In genomic region chrX:16856076-16856404, GRCh38 we compare ENCODE assay signal across 7 cellular contexts. TPM values are rescaled to one million over a fixed set of nuclear protein-coding genes. Genes with fewer than 3 reads are reported as not detected.
DNase-seq lines count a peak whose midpoint lies in the region; ATAC-seq and TF ChIP-seq lines count a peak whose summit lies in the region.
"Not testable (repeated sequence)": the region's sequence is repeated elsewhere in the genome, so short reads cannot be mapped to it uniquely, and the experiment has no call there.

No MANE protein-coding gene starts in this region.

- intact Hi-C loops in HCT116 (cut with micrococcal nuclease) = not testable (repeated sequence)

- peaks cover 31% of the 10 kb centered on the region for H3K27me3 Mint-ChIP-seq in activated T-cell treated with anti-CD3 and anti-CD28 coated beads, Interleukin-2, amount 50 U/mL, for 24 hours

- not testable (repeated sequence) for H3K4me3 ChIP-seq in HCT116 (replicated peaks in 1 of 2; ENCODE audit: low read depth in 1 of 2, low read length in 2 of 2); brain microvascular endothelial cell (ENCODE audit: low read depth, low read length); mesenchymal stem cell (ENCODE audit: insufficient read depth in 1 of 2, low read depth in 1 of 2, low read length in 2 of 2)

- H2BK15ac ChIP-seq in mesenchymal stem cell (ENCODE audit: low read depth, poor library complexity, severe bottlenecking) = not testable (repeated sequence)

- peak overlapping the region; percentile 93 for H3K27ac Mint-ChIP-seq in activated T-cell treated with anti-CD3 and anti-CD28 coated beads, Interleukin-2, amount 50 U/mL, for 24 hours

- not testable (repeated sequence) for BruUV-seq in HCT116 (replicated peaks; lab: Mats Ljungman, UMichigan)

- not testable (repeated sequence) for TF ChIP-seq POLR2A in HCT116 (IDR thresholded peaks at IDR 0.05; ENCODE audit: borderline replicate concordance, extremely low read depth, insufficient read depth, insufficient read length)

- H3K4me1 Mint-ChIP-seq in activated T-cell treated with anti-CD3 and anti-CD28 coated beads, Interleukin-2, amount 50 U/mL, for 24 hours (ENCODE audit: low read depth) = peaks cover 71% of the 10 kb centered on the region

- TF ChIP-seq CTCF in HCT116 (IDR thresholded peaks at IDR 0.05 in 2 of 3, conservative IDR thresholded peaks at IDR 0.05 in 1 of 3; ENCODE audit: borderline replicate concordance in 1 of 3, insufficient read depth in 1 of 3, low read depth in 2 of 3, low read length in 2 of 3); brain microvascular endothelial cell (IDR thresholded peaks at IDR 0.05; ENCODE audit: low read depth, low read length, missing control alignments): not testable (repeated sequence)

- peaks cover 0 to 13% of the 10 kb centered on the region in 2 experiments; a peak in 1 of 4 replicates for H3K4me1 ChIP-seq in HCT116 (ENCODE audit: control insufficient read depth in 1 of 2, insufficient read depth in 2 of 2, low read length in 2 of 2)
- H3K4me1 ChIP-seq in mesenchymal stem cell (ENCODE audit: control insufficient read depth, insufficient read depth, low read depth, low read length) = not testable (repeated sequence)

- ATAC-seq in GM18499 (IDR thresholded peaks at IDR 0.05; ENCODE audit: insufficient read depth, unreplicated experiment) = peak; percentile 66
- ATAC-seq in HCT116 = not testable (repeated sequence)

- not testable (repeated sequence) for H4K8ac ChIP-seq in mesenchymal stem cell (ENCODE audit: low read length)

- not testable (repeated sequence) for H2AK5ac ChIP-seq in mesenchymal stem cell (ENCODE audit: low read length, severe bottlenecking)

- not testable (repeated sequence) for H3K27ac ChIP-seq in HCT116 (ENCODE audit: low read depth, low read length); brain microvascular endothelial cell; mesenchymal stem cell (ENCODE audit: low read length, poor library complexity, severe bottlenecking)

- peaks cover 93% of the 10 kb centered on the region for H3K36me3 Mint-ChIP-seq in activated T-cell treated with anti-CD3 and anti-CD28 coated beads, Interleukin-2, amount 50 U/mL, for 24 hours (ENCODE audit: low read depth)

- not testable (repeated sequence) for H3K18ac ChIP-seq in mesenchymal stem cell (ENCODE audit: low read depth in 1 of 2, low read length in 2 of 2)

- not testable (repeated sequence) for H2BK5ac ChIP-seq in mesenchymal stem cell (ENCODE audit: low read depth, low read length, poor library complexity, severe bottlenecking)

- H3K36me3 ChIP-seq in HCT116 (ENCODE audit: control insufficient read depth in 1 of 2, insufficient read depth in 2 of 2, low read length in 2 of 2) (peaks cover 26 to 27% of the 10 kb centered on the region in 2 experiments), mesenchymal stem cell (ENCODE audit: control insufficient read depth in 1 of 2, insufficient read depth in 2 of 2, low read depth in 1 of 2, low read length in 2 of 2) (peaks cover 10 to 62% of the 10 kb centered on the region in 2 experiments)
- not testable (repeated sequence) for H3K36me3 ChIP-seq in brain microvascular endothelial cell (replicated peaks)

- H3K79me1 ChIP-seq in mesenchymal stem cell (replicated peaks; ENCODE audit: low read length, poor library complexity, severe bottlenecking) = not testable (repeated sequence)

- not testable (repeated sequence) for H2BK12ac ChIP-seq in mesenchymal stem cell (ENCODE audit: low read length in 2 of 2)

- H3K9ac ChIP-seq in HCT116 (ENCODE audit: low read length); mesenchymal stem cell (ENCODE audit: low read length): not testable (repeated sequence)

- RAD21 ChIA-PET in HCT116 (lab: Charles Lee; ENCODE audit: low non-redundant PET in 1 of 2, low total read pairs in 2 of 2, uncharacterized antibody in 2 of 2, unreplicated experiment in 2 of 2) = not testable (repeated sequence)

- H3K4me3 Mint-ChIP-seq in activated T-cell treated with anti-CD3 and anti-CD28 coated beads, Interleukin-2, amount 50 U/mL, for 24 hours = not testable (repeated sequence)

- TF ChIP-seq RAD21 in HCT116 (IDR thresholded peaks at IDR 0.05; ENCODE audit: low read depth) = not testable (repeated sequence)

- not testable (repeated sequence) for DNase-seq in HCT116 (ENCODE audit: low read depth, low spot score)
- DNase-seq in LHCN-M2 (ENCODE audit: low read depth) = peak; percentile 57
- peak; percentile 36 for DNase-seq in SIG-M5 treated with dmso at 0.1 percent for 504 hours (lab: John Stamatoyannopoulos, UW; ENCODE audit: unreplicated experiment)
- DNase-seq in activated T-cell treated with anti-CD3 and anti-CD28 coated beads, Interleukin-2, amount 50 U/mL, for 24 hours = peak; percentile 46
- DNase-seq in brain microvascular endothelial cell = peak; percentile 73
- peak; percentile 67 for DNase-seq in mesenchymal stem cell

- CTCF ChIA-PET in HCT116 (lab: Charles Lee) = interaction anchor here (0.9 kb wide), 1 partner anchor 190 kb away, joined by 5 read pairs; no protein-coding TSS in a partner anchor

- H3K9me2 ChIP-seq in HCT116 (ENCODE audit: insufficient read depth) = not testable (repeated sequence)

- WGBS in mesenchymal stem cell = 44% methylated on average over 2 of the region's 2 CpGs

- not testable (repeated sequence) for H3K9me3 Mint-ChIP-seq in activated T-cell treated with anti-CD3 and anti-CD28 coated beads, Interleukin-2, amount 50 U/mL, for 24 hours

- not testable (repeated sequence) for H4K20me1 ChIP-seq in HCT116 (ENCODE audit: insufficient read depth)

- not testable (repeated sequence) for H3K4me2 ChIP-seq in HCT116 (ENCODE audit: low read length); mesenchymal stem cell (ENCODE audit: low read length, poor library complexity, severe bottlenecking)

- POLR2A ChIA-PET in HCT116 (lab: Charles Lee) = not testable (repeated sequence)

- H3K23ac ChIP-seq in mesenchymal stem cell (ENCODE audit: low read length in 2 of 2) = not testable (repeated sequence)

- not testable (repeated sequence) for H3K4ac ChIP-seq in mesenchymal stem cell (ENCODE audit: low read depth in 1 of 2, low read length in 2 of 2)

- not testable (repeated sequence) for H2BK120ac ChIP-seq in mesenchymal stem cell (ENCODE audit: low read depth, low read length)

- H2AFZ ChIP-seq in HCT116 (ENCODE audit: low read depth, low read length, poor library complexity, severe bottlenecking); mesenchymal stem cell (ENCODE audit: low read depth, low read length): not testable (repeated sequence)

- H3K14ac ChIP-seq in mesenchymal stem cell (ENCODE audit: low read length in 2 of 2) = not testable (repeated sequence)

- H3K79me2 ChIP-seq in HCT116 (ENCODE audit: insufficient read depth, low read length) = peaks cover 88% of the 10 kb centered on the region

- H3K9me3 ChIP-seq in HCT116 (ENCODE audit: control insufficient read depth in 1 of 2, insufficient read depth in 1 of 2, low read depth in 1 of 2, low read length in 2 of 2); mesenchymal stem cell (ENCODE audit: control insufficient read depth, low read length): not testable (repeated sequence)

- not testable (repeated sequence) for H3K27me3 ChIP-seq in HCT116 (ENCODE audit: insufficient read depth, low read length); brain microvascular endothelial cell (replicated peaks); mesenchymal stem cell (ENCODE audit: control insufficient read depth in 1 of 2, insufficient read depth in 1 of 2, low read length in 2 of 2)

- in situ Hi-C loops in brain microvascular endothelial cell (cut with HindIII; ENCODE audit: low pct_ligation_motif_present, low sequenced_read_pairs) = not testable (repeated sequence)

- not testable (repeated sequence) for H4K91ac ChIP-seq in mesenchymal stem cell (ENCODE audit: low read length)

TF ChIP-seq in HCT116, 20 proteins besides CTCF, POLR2A, EP300 and RAD21:
- TF ChIP-seq FOSL1 (IDR thresholded peaks at IDR 0.05; ENCODE audit: low read depth) = peak; percentile 26

RNA-seq across cellular contexts. Expression of gene RBBP7, which starts 14.1 kb away (rescaled TPM):
- total RNA-seq in HCT116 (2021; ENCODE audit: unreplicated experiment) (146 TPM), LHCN-M2 (2014; rRNA removed) (100.0 and 112 TPM in 2 replicates)
- polyA plus RNA-seq in HCT116 (2012) = 89.4 and 146 TPM in 2 replicates
- 84.3 TPM for polyA plus RNA-seq in LHCN-M2 (2012)
- 90.4 TPM for polyA plus RNA-seq in mesenchymal stem cell (2013, experiment 1 of 2)
- polyA plus RNA-seq in mesenchymal stem cell (2013, experiment 2 of 2) = 99.7 TPM
